In genomic region chr1:220775238-220775853, GRCh38 we compare ENCODE assay signal across 9 cellular contexts. TPM values are rescaled to one million over a fixed set of nuclear protein-coding genes. Genes with fewer than 3 reads are reported as not detected.
DNase-seq lines count a peak whose midpoint lies in the region; ATAC-seq, FAIRE-seq and TF ChIP-seq lines count a peak whose summit lies in the region.
"Had no signal": no experiment of that assay in that cellular context is flagged by ENCODE, and none has a peak within 500 bp of the region (broad histone marks: within the 10 kb centered on the region; RNA-seq: fewer than 3 reads in every experiment).

No MANE protein-coding gene starts in this region.

- no peak overlapping the region for H2AFZ ChIP-seq in HepG2 (ENCODE audit: low read length)

- H3K9me3 ChIP-seq in Panc1 (ENCODE audit: control insufficient read depth, insufficient read depth, low read depth, low read length) (no peaks in the 10 kb centered on the region), HepG2 (ENCODE audit: low read length) (no peaks in the 10 kb centered on the region), tibial nerve (no peaks in the 10 kb centered on the region)

- ATAC-seq in Panc1 = no peak
- ATAC-seq in HepG2 = peak; percentile 46; the same call in 1 of the 3 replicates

- H4K20me1 ChIP-seq in HepG2 (ENCODE audit: insufficient read depth, low read length) = no peaks in the 10 kb centered on the region

- H3K9me3 Mint-ChIP-seq in brain = peaks cover 0 to 6% (median 0%) of the 10 kb centered on the region in 5 experiments
- no peaks in the 10 kb centered on the region for H3K9me3 Mint-ChIP-seq in activated T-helper 2 cell treated with anti-CD3 and anti-CD28 coated beads, Interferon-gamma antibody, Interleukin-2, Interleukin-4, amounts not matched to agents 10 μg/mL and 5 μg/mL and 100 μg/mL, durations not matched to agents 14 hours and 24 hours and 36 hours
- H3K9me3 Mint-ChIP-seq: central memory CD8-positive, alpha-beta T cell had no signal

- no peaks in the 10 kb centered on the region for H3K79me2 ChIP-seq in HepG2 (ENCODE audit: insufficient read depth, low read length)

- no peak overlapping the region for H3K9ac ChIP-seq in HepG2 (ENCODE audit: insufficient read depth, low read depth, low read length)

- no TSS peak for BruUV-seq in Panc1 (replicated peaks; lab: Mats Ljungman, UMichigan)
- no TSS peak for BruUV-seq in HepG2 (replicated peaks; lab: Mats Ljungman, UMichigan)

- H3K27ac ChIP-seq in Panc1 (ENCODE audit: low read length) (no peak overlapping the region), HepG2 (ENCODE audit: extremely low read length, insufficient read depth, low read length) (no peak overlapping the region), tibial nerve (no peak overlapping the region)

- TF ChIP-seq POLR2A in HepG2 (IDR thresholded peaks at IDR 0.05; ENCODE audit: insufficient read depth in 1 of 2, low read depth in 2 of 2, low read length in 2 of 2) (no peak), tibial nerve (IDR thresholded peaks at IDR 0.05) (no peak)

- no peaks in the 10 kb centered on the region for H3K27me3 ChIP-seq in Panc1 (ENCODE audit: control insufficient read depth, insufficient read depth, low read length)
- no peaks in the 10 kb centered on the region for H3K27me3 ChIP-seq in HepG2 (ENCODE audit: control insufficient read depth in 1 of 2, insufficient read depth in 2 of 2, low read length in 2 of 2)
- no peaks in the 10 kb centered on the region for H3K27me3 ChIP-seq in tibial nerve

- WGBS in HepG2 (ENCODE audit: low lambda C conversion rate) = 16% methylated on average over 8 of the region's 8 CpGs
- WGBS in tibial nerve, 2 donors = 33 to 41% methylated on average over 8 of the region's 8 CpGs

- no peak overlapping the region for H3K4me3 Mint-ChIP-seq in brain
- H3K4me3 Mint-ChIP-seq in activated T-helper 2 cell treated with anti-CD3 and anti-CD28 coated beads, Interferon-gamma antibody, Interleukin-2, Interleukin-4, amounts not matched to agents 10 μg/mL and 5 μg/mL and 100 μg/mL, durations not matched to agents 14 hours and 24 hours and 36 hours (ENCODE audit: low read depth) = no peak overlapping the region
- H3K4me3 Mint-ChIP-seq: central memory CD8-positive, alpha-beta T cell had no signal

- no peak for FAIRE-seq in HepG2 (lab: Jason Lieb, UNC)

- no peak for TF ChIP-seq RAD21 in HepG2 (CRISPR knock-in tag; IDR thresholded peaks at IDR 0.05)

- no peak for TF ChIP-seq EP300 in HepG2 (IDR thresholded peaks at IDR 0.05; ENCODE audit: low read depth in 2 of 2, low read length in 2 of 2)
- TF ChIP-seq EP300 in HepG2 (CRISPR knock-in tag; IDR thresholded peaks at IDR 0.05; ENCODE audit: borderline replicate concordance) = no peak
- no peak for TF ChIP-seq EP300 in tibial nerve (IDR thresholded peaks at IDR 0.05)

- POLR2A ChIA-PET in Panc1 (lab: Charles Lee) (no interaction called here), HepG2 (lab: Yijun Ruan, JAX) (interaction anchor here (1.3 kb wide), 1 partner anchor 8 kb away, joined by 4 read pairs; no protein-coding TSS in a partner anchor)

- peak overlapping the region in 1 of 5 experiments; percentile 3 for H3K27ac Mint-ChIP-seq in brain
- H3K27ac Mint-ChIP-seq in activated T-helper 2 cell treated with anti-CD3 and anti-CD28 coated beads, Interferon-gamma antibody, Interleukin-2, Interleukin-4, amounts not matched to agents 10 μg/mL and 5 μg/mL and 100 μg/mL, durations not matched to agents 14 hours and 24 hours and 36 hours = no peak overlapping the region

- peaks cover 2% of the 10 kb centered on the region for H3K27me3 Mint-ChIP-seq in brain
- peaks cover 2% of the 10 kb centered on the region for H3K27me3 Mint-ChIP-seq in activated T-helper 2 cell treated with anti-CD3 and anti-CD28 coated beads, Interferon-gamma antibody, Interleukin-2, Interleukin-4, amounts not matched to agents 10 μg/mL and 5 μg/mL and 100 μg/mL, durations not matched to agents 14 hours and 24 hours and 36 hours (ENCODE audit: low read depth)

- no peaks in the 10 kb centered on the region for H3K36me3 Mint-ChIP-seq in brain
- H3K36me3 Mint-ChIP-seq in activated T-helper 2 cell treated with anti-CD3 and anti-CD28 coated beads, Interferon-gamma antibody, Interleukin-2, Interleukin-4, amounts not matched to agents 10 μg/mL and 5 μg/mL and 100 μg/mL, durations not matched to agents 14 hours and 24 hours and 36 hours (ENCODE audit: low read depth) = no peaks in the 10 kb centered on the region

- TF ChIP-seq CTCF in GM12874 (IDR thresholded peaks at IDR 0.05; ENCODE audit: insufficient read depth, low read depth, low read length) (peak; percentile 67), Panc1 (IDR thresholded peaks at IDR 0.05) (peak; percentile 97), brain (conservative IDR thresholded peaks at IDR 0.05) (peak; percentile 58 to 79), HepG2 (CRISPR knock-in tag; IDR thresholded peaks at IDR 0.05) (peak; percentile 68), tibial nerve (IDR thresholded peaks at IDR 0.05) (peak; percentile 49 to 75 (median 67))

- DNase-seq in ACHN = peak; percentile 45
- DNase-seq in Panc1 (ENCODE audit: low read depth, low spot score) = no peak
- peak; percentile 16 for DNase-seq in HepG2 (ENCODE audit: low spot score)
- peak in 1 of 2 donors; percentile 51 for DNase-seq in tibial nerve (ENCODE audit: low spot score in 2 of 2)
- DNase-seq in activated T-helper 2 cell treated with anti-CD3 and anti-CD28 coated beads, Interferon-gamma antibody, Interleukin-2, Interleukin-4, amounts not matched to agents 10 μg/mL and 5 μg/mL and 100 μg/mL, durations not matched to agents 14 hours and 24 hours and 36 hours (ENCODE audit: low spot score) = no peak
- no peak for DNase-seq in mesenteric fat pad (ENCODE audit: low spot score)

- in situ Hi-C loops in ACHN (cut with HindIII; ENCODE audit: low pct_ligation_motif_present, low pct_unique_long_range_greater_than_20kb, low sequenced_read_pairs) (no loop called here), Panc1 (cut with HindIII; ENCODE audit: low pct_unique_long_range_greater_than_20kb, low sequenced_read_pairs) (no loop called here), HepG2 (cut with HindIII; ENCODE audit: extremely low pct_ligation_motif_present, low pct_unique_long_range_greater_than_20kb) (loop anchor here (5.0 to 25.0 kb wide), 2 partner anchors 83 to 238 kb away; partner anchors contain the start of genes C1orf115 and MARK1)

- H3K4me1 ChIP-seq in Panc1 (ENCODE audit: control insufficient read depth, insufficient read depth, low read length) (no peaks in the 10 kb centered on the region), HepG2 (ENCODE audit: insufficient read depth, low read length) (no peaks in the 10 kb centered on the region), tibial nerve (peaks cover 0 to 7% (median 0%) of the 10 kb centered on the region in 4 donors)

- CTCF ChIA-PET in Panc1 (lab: Charles Lee) = interaction anchor here (0.6 to 0.7 kb wide), 2 partner anchors 50 to 499 kb away, joined by 3 to 6 read pairs; no protein-coding TSS in a partner anchor
- CTCF ChIA-PET in HepG2 (lab: Yijun Ruan, JAX; ENCODE audit: low intra/inter-chr PET ratio, low total read pairs) = interaction anchor here (1.1 to 4.0 kb wide), 4 partner anchors 28 to 479 kb away, joined by 3 to 58 read pairs (median 8); partner anchors contain the start of gene C1orf115

- H3K36me3 ChIP-seq in Panc1 (ENCODE audit: control insufficient read depth, insufficient read depth, low read length) = no peaks in the 10 kb centered on the region
- no peaks in the 10 kb centered on the region; a peak in 2 of 5 replicates for H3K36me3 ChIP-seq in HepG2 (replicated peaks in 1 of 2; ENCODE audit: control insufficient read depth in 1 of 2, insufficient read depth in 2 of 2, low read length in 2 of 2)
- peaks cover 0 to 23% (median 0%) of the 10 kb centered on the region in 3 donors for H3K36me3 ChIP-seq in tibial nerve

- H3K4me1 Mint-ChIP-seq in brain = peaks cover 4% of the 10 kb centered on the region
- H3K4me1 Mint-ChIP-seq in activated T-helper 2 cell treated with anti-CD3 and anti-CD28 coated beads, Interferon-gamma antibody, Interleukin-2, Interleukin-4, amounts not matched to agents 10 μg/mL and 5 μg/mL and 100 μg/mL, durations not matched to agents 14 hours and 24 hours and 36 hours (ENCODE audit: low read depth) = peaks cover 2% of the 10 kb centered on the region
- H3K4me1 Mint-ChIP-seq: central memory CD8-positive, alpha-beta T cell had no signal

- H3K4me3 ChIP-seq in Panc1 (ENCODE audit: low read depth in 2 of 2, low read length in 2 of 2) = no peak overlapping the region
- H3K4me3 ChIP-seq in HepG2 (replicated peaks in 1 of 3; ENCODE audit: insufficient read depth in 1 of 3, low read depth in 2 of 3, low read length in 3 of 3) = no peak overlapping the region
- no peak overlapping the region for H3K4me3 ChIP-seq in tibial nerve

- no peak overlapping the region for H3K4me2 ChIP-seq in HepG2 (ENCODE audit: low read depth, low read length)

- intact Hi-C loops in Panc1 (cut with micrococcal nuclease; ENCODE audit: unreplicated experiment) (loop anchor here (5.0 to 10.0 kb wide), 2 partner anchors 251 to 478 kb away; partner anchors contain the start of gene MARK1), HepG2 (cut with micrococcal nuclease; ENCODE audit: unreplicated experiment) (loop anchor here (10.0 kb wide), 2 partner anchors 231 to 551 kb away; no protein-coding TSS in a partner anchor)
- intact Hi-C loops in activated T-helper 2 cell treated with anti-CD3 and anti-CD28 coated beads, Interferon-gamma antibody, Interleukin-2, Interleukin-4, amounts not matched to agents 10 μg/mL and 5 μg/mL and 100 μg/mL, durations not matched to agents 14 hours and 24 hours and 36 hours (cut with micrococcal nuclease) = loop anchor here (10.0 kb wide), 2 partner anchors 561 to 591 kb away; no protein-coding TSS in a partner anchor

RNA-seq across cellular contexts. Expression of gene MTARC1, which starts 11.4 kb away (rescaled TPM):
- 0.74 TPM for total RNA-seq in Panc1 (2021; ENCODE audit: unreplicated experiment)
- polyA plus RNA-seq in Panc1 (2012; ENCODE audit: insufficient read length) = 0.30 TPM
- 51.3 TPM for polyA plus RNA-seq in brain (ENCODE audit: insufficient read depth, low read depth, low replicate concordance)
- 64.2 and 106 TPM in 2 replicates for total RNA-seq in HepG2 (2016; rRNA removed; fragmentation: Illumina TruSeq; extraction: Trizol)
- total RNA-seq in HepG2 (2016; cell fraction: cytosol; rRNA removed; fragmentation: Illumina TruSeq; extraction: Trizol; ENCODE audit: low read depth) = 38.0 and 39.6 TPM in 2 replicates
- total RNA-seq in HepG2 (2016; cell fraction: insoluble cytoplasmic fraction; rRNA removed; fragmentation: Illumina TruSeq; extraction: Trizol) = 66.5 and 107 TPM in 2 replicates
- 79.2 and 83.1 TPM in 2 replicates for total RNA-seq in HepG2 (2016; cell fraction: membrane; rRNA removed; fragmentation: Illumina TruSeq; extraction: Trizol)
- 83.0 and 88.1 TPM in 2 replicates for total RNA-seq in HepG2 (2016; cell fraction: nucleus; rRNA removed; fragmentation: Illumina TruSeq; extraction: Trizol)
- 14.5 and 19.4 TPM in 2 replicates for polyA plus RNA-seq in HepG2 (2011; rRNA removed)
- 12.9 and 14.1 TPM in 2 replicates for polyA plus RNA-seq in HepG2 (2011; cell fraction: cytosol; rRNA removed)
- 13.7 and 15.3 TPM in 2 replicates for polyA plus RNA-seq in HepG2 (2011; cell fraction: nucleus; rRNA removed)
- 25.7 and 31.2 TPM in 2 replicates for polyA plus RNA-seq in HepG2 (2012)
- 34.9 and 40.2 TPM in 2 replicates for polyA plus RNA-seq in HepG2 (2016; cell fraction: cytosol; fragmentation: Illumina TruSeq; extraction: Trizol; ENCODE audit: low read depth)
- polyA plus RNA-seq in HepG2 (2016; cell fraction: insoluble cytoplasmic fraction; fragmentation: Illumina TruSeq; extraction: Trizol; ENCODE audit: low read depth) = 65.6 and 68.7 TPM in 2 replicates
- polyA plus RNA-seq in HepG2 (2016; cell fraction: membrane; fragmentation: Illumina TruSeq; extraction: Trizol; ENCODE audit: low read depth) = 63.9 and 64.4 TPM in 2 replicates
- polyA plus RNA-seq in HepG2 (2016; cell fraction: nucleus; fragmentation: Illumina TruSeq; extraction: Trizol; ENCODE audit: insufficient read depth, low read depth) = 147 and 150 TPM in 2 replicates
- polyA minus RNA-seq in HepG2 (2011; rRNA and poly(A)+ RNA removed; ENCODE audit: low replicate concordance) = 11.9 and 104 TPM in 2 replicates
- 11.5 and 17.2 TPM in 2 replicates for polyA minus RNA-seq in HepG2 (2011; cell fraction: cytosol; rRNA and poly(A)+ RNA removed)
- 12.9 and 14.5 TPM in 2 replicates for polyA minus RNA-seq in HepG2 (2011; cell fraction: nucleus; rRNA and poly(A)+ RNA removed)
- 10 to 100 TPM; 32.2 to 81.8 (median 36.5) TPM for total RNA-seq in tibial nerve
- not detected in 2 replicates for total RNA-seq in activated T-helper 2 cell treated with anti-CD3 and anti-CD28 coated beads, Interferon-gamma antibody, Interleukin-2, Interleukin-4, amounts not matched to agents 10 μg/mL and 5 μg/mL and 100 μg/mL, durations not matched to agents 14 hours and 24 hours and 36 hours
- 539 TPM for total RNA-seq in mesenteric fat pad

RNA-seq across cellular contexts. Expression of gene MTARC2, which starts 27.2 kb away (rescaled TPM):
- 10.1 TPM for total RNA-seq in Panc1 (2021; ENCODE audit: unreplicated experiment)
- polyA plus RNA-seq in Panc1 (2012; ENCODE audit: insufficient read length) = 7.6 TPM
- polyA plus RNA-seq in brain (ENCODE audit: insufficient read depth, low read depth, low replicate concordance) = 11.6 TPM
- total RNA-seq in HepG2 (2016; rRNA removed; fragmentation: Illumina TruSeq; extraction: Trizol) = 4.7 and 10.1 TPM in 2 replicates
- 3.8 and 5.3 TPM in 2 replicates for total RNA-seq in HepG2 (2016; cell fraction: cytosol; rRNA removed; fragmentation: Illumina TruSeq; extraction: Trizol; ENCODE audit: low read depth)
- 5.8 and 12.4 TPM in 2 replicates for total RNA-seq in HepG2 (2016; cell fraction: insoluble cytoplasmic fraction; rRNA removed; fragmentation: Illumina TruSeq; extraction: Trizol)
- total RNA-seq in HepG2 (2016; cell fraction: membrane; rRNA removed; fragmentation: Illumina TruSeq; extraction: Trizol) = 3.3 and 3.6 TPM in 2 replicates
- 12.5 and 15.1 TPM in 2 replicates for total RNA-seq in HepG2 (2016; cell fraction: nucleus; rRNA removed; fragmentation: Illumina TruSeq; extraction: Trizol)
- polyA plus RNA-seq in HepG2 (2011; rRNA removed) = 8.5 and 13.6 TPM in 2 replicates
- polyA plus RNA-seq in HepG2 (2011; cell fraction: cytosol; rRNA removed) = 4.1 and 4.6 TPM in 2 replicates
- 31.2 and 40.2 TPM in 2 replicates for polyA plus RNA-seq in HepG2 (2011; cell fraction: nucleus; rRNA removed)
- polyA plus RNA-seq in HepG2 (2012) = 7.1 and 10.6 TPM in 2 replicates
- 0.75 and 1.5 TPM in 2 replicates for polyA plus RNA-seq in HepG2 (2016; cell fraction: cytosol; fragmentation: Illumina TruSeq; extraction: Trizol; ENCODE audit: low read depth)
- 5.2 and 6.9 TPM in 2 replicates for polyA plus RNA-seq in HepG2 (2016; cell fraction: insoluble cytoplasmic fraction; fragmentation: Illumina TruSeq; extraction: Trizol; ENCODE audit: low read depth)
- polyA plus RNA-seq in HepG2 (2016; cell fraction: membrane; fragmentation: Illumina TruSeq; extraction: Trizol; ENCODE audit: low read depth) = 1.3 and 2.5 TPM in 2 replicates
- polyA plus RNA-seq in HepG2 (2016; cell fraction: nucleus; fragmentation: Illumina TruSeq; extraction: Trizol; ENCODE audit: insufficient read depth, low read depth) = 31.0 and 32.3 TPM in 2 replicates
- 11.1 and 13.8 TPM in 2 replicates for polyA minus RNA-seq in HepG2 (2011; rRNA and poly(A)+ RNA removed; ENCODE audit: low replicate concordance)
- 4.9 and 5.2 TPM in 2 replicates for polyA minus RNA-seq in HepG2 (2011; cell fraction: cytosol; rRNA and poly(A)+ RNA removed)
- polyA minus RNA-seq in HepG2 (2011; cell fraction: nucleus; rRNA and poly(A)+ RNA removed) = 15.8 and 19.9 TPM in 2 replicates
- total RNA-seq in tibial nerve = 10 to 100 TPM; 24.3 to 40.5 (median 31.9) TPM
- total RNA-seq in activated T-helper 2 cell treated with anti-CD3 and anti-CD28 coated beads, Interferon-gamma antibody, Interleukin-2, Interleukin-4, amounts not matched to agents 10 μg/mL and 5 μg/mL and 100 μg/mL, durations not matched to agents 14 hours and 24 hours and 36 hours = not detected in 2 replicates
- 45.2 TPM for total RNA-seq in mesenteric fat pad

Comparison
In these comparisons a context has a peak if more than half of its experiments do, and no peak if none do; other contexts are left out.
1. DNase-seq: peak in ACHN (single experiment) and HepG2 (single experiment); none in Panc1 (single experiment), activated T-helper 2 cell treated with anti-CD3 and anti-CD28 coated beads, Interferon-gamma antibody, Interleukin-2, Interleukin-4, amounts not matched to agents 10 μg/mL and 5 μg/mL and 100 μg/mL, durations not matched to agents 14 hours and 24 hours and 36 hours (single experiment) and mesenteric fat pad (single experiment).
2. RNA of gene MTARC1, which starts 11.4 kb away (total RNA-seq): 539 TPM in mesenteric fat pad (single experiment), 38.0 to 107 TPM in HepG2 and 32.2 to 81.8 TPM in tibial nerve; 0.74 TPM in Panc1 (single experiment) and not detected in activated T-helper 2 cell treated with anti-CD3 and anti-CD28 coated beads, Interferon-gamma antibody, Interleukin-2, Interleukin-4, amounts not matched to agents 10 μg/mL and 5 μg/mL and 100 μg/mL, durations not matched to agents 14 hours and 24 hours and 36 hours; every median in the first group is over 10 times any median in the second.
3. Peak in every context shown above with its lines, with median percentiles within 50 percentile points of each other: CTCF ChIP-seq.